8 cellular contexts compared by ENCODE assay signal in genomic region chr6:26020291-26020982, GRCh38. TPM values are rescaled to one million over a fixed set of nuclear protein-coding genes. Genes with fewer than 3 reads are reported as not detected.
DNase-seq lines count a peak whose midpoint lies in the region; ATAC-seq lines count a peak whose summit lies in the region.

No MANE protein-coding gene starts in this region.

- peak overlapping the region; percentile 93 for H4K8ac ChIP-seq in mesenchymal stem cell (ENCODE audit: low read length)

- peaks cover 0 to 2% of the 10 kb centered on the region in 2 experiments for H3K9me3 ChIP-seq in CD4-positive, CD25-positive, alpha-beta regulatory T cell (ENCODE audit: control insufficient read depth in 2 of 2, low read length in 2 of 2)
- H3K9me3 ChIP-seq in endocrine pancreas (ENCODE audit: control insufficient read depth, low read length) (no peaks in the 10 kb centered on the region), mesenchymal stem cell (ENCODE audit: control insufficient read depth, low read length) (no peaks in the 10 kb centered on the region)

- peak; percentile 59 to 64 for ATAC-seq in CD4-positive, CD25-positive, alpha-beta regulatory T cell (ENCODE audit: low read depth in 2 of 2)
- ATAC-seq in GM19395 (IDR thresholded peaks at IDR 0.05; ENCODE audit: unreplicated experiment) (peak; percentile 61), HG03558 (IDR thresholded peaks at IDR 0.05; ENCODE audit: extremely low read depth, unreplicated experiment) (peak; percentile 35)
- peak; percentile 58 for ATAC-seq in activated CD8-positive, alpha-beta memory T cell treated with anti-CD3 and anti-CD28 coated beads, Interleukin-2, amount 10 ng/mL, durations not matched to agents 7 days and 5 days
- peak; percentile 77 for ATAC-seq in stimulated activated effector memory CD8-positive, alpha-beta T cell treated with anti-CD3 and anti-CD28 coated beads, Interleukin-12 subunit alpha, Interleukin-12 subunit beta, amount 100 ng/mL, for 72 hours

- no peaks in the 10 kb centered on the region for H3K36me3 ChIP-seq in CD4-positive, CD25-positive, alpha-beta regulatory T cell (ENCODE audit: control insufficient read depth, insufficient read depth, low read length)
- H3K36me3 ChIP-seq in endocrine pancreas (ENCODE audit: control insufficient read depth, insufficient read depth, low read length) (no peaks in the 10 kb centered on the region), mesenchymal stem cell (ENCODE audit: control insufficient read depth in 1 of 2, insufficient read depth in 2 of 2, low read depth in 1 of 2, low read length in 2 of 2) (no peaks in the 10 kb centered on the region)

- peak overlapping the region; percentile 83 for H4K91ac ChIP-seq in mesenchymal stem cell (ENCODE audit: low read length)

- H3K9ac ChIP-seq in endocrine pancreas (ENCODE audit: control insufficient read depth, insufficient read depth, low read length) = peak overlapping the region; percentile 42
- H3K9ac ChIP-seq in mesenchymal stem cell (ENCODE audit: low read length) = peak overlapping the region; percentile 95

- peak overlapping the region; percentile 92 for H2AK5ac ChIP-seq in mesenchymal stem cell (ENCODE audit: low read length, severe bottlenecking)

- H3K14ac ChIP-seq in mesenchymal stem cell (ENCODE audit: low read length in 2 of 2) = peak overlapping the region in 1 of 2 experiments; percentile 89

- H3K27me3 ChIP-seq in CD4-positive, CD25-positive, alpha-beta regulatory T cell (ENCODE audit: control insufficient read depth, insufficient read depth, low read length) = no peaks in the 10 kb centered on the region
- H3K27me3 ChIP-seq in endocrine pancreas (ENCODE audit: control insufficient read depth, insufficient read depth, low read length) (no peaks in the 10 kb centered on the region), mesenchymal stem cell (ENCODE audit: control insufficient read depth in 1 of 2, insufficient read depth in 1 of 2, low read length in 2 of 2) (no peaks in the 10 kb centered on the region)

- H3K36me3 Mint-ChIP-seq in CD4-positive, CD25-positive, alpha-beta regulatory T cell = no peaks in the 10 kb centered on the region
- H3K36me3 Mint-ChIP-seq in activated CD8-positive, alpha-beta memory T cell treated with anti-CD3 and anti-CD28 coated beads, Interleukin-2, amount 10 ng/mL, durations not matched to agents 7 days and 5 days = peaks cover 3% of the 10 kb centered on the region
- H3K36me3 Mint-ChIP-seq in stimulated activated effector memory CD8-positive, alpha-beta T cell treated with anti-CD3 and anti-CD28 coated beads, Interleukin-12 subunit alpha, Interleukin-12 subunit beta, amount 100 ng/mL, for 72 hours = peaks cover 26% of the 10 kb centered on the region

- peak overlapping the region; percentile 42 to 83 for H3K4ac ChIP-seq in mesenchymal stem cell (ENCODE audit: low read depth in 1 of 2, low read length in 2 of 2)

- peak overlapping the region; percentile 64 for H2BK120ac ChIP-seq in mesenchymal stem cell (ENCODE audit: low read depth, low read length)

- H2BK12ac ChIP-seq in mesenchymal stem cell (ENCODE audit: low read length in 2 of 2) = peak overlapping the region; percentile 45 to 73

- H3K4me2 ChIP-seq in mesenchymal stem cell (ENCODE audit: low read length, poor library complexity, severe bottlenecking) = peak overlapping the region; percentile 72

- H3K27me3 Mint-ChIP-seq in CD4-positive, CD25-positive, alpha-beta regulatory T cell = no peaks in the 10 kb centered on the region
- no peaks in the 10 kb centered on the region for H3K27me3 Mint-ChIP-seq in activated CD8-positive, alpha-beta memory T cell treated with anti-CD3 and anti-CD28 coated beads, Interleukin-2, amount 10 ng/mL, durations not matched to agents 7 days and 5 days

- peak overlapping the region; percentile 88 to 99 (median 96) for H3K4me3 Mint-ChIP-seq in CD4-positive, CD25-positive, alpha-beta regulatory T cell
- H3K4me3 Mint-ChIP-seq in activated CD8-positive, alpha-beta memory T cell treated with anti-CD3 and anti-CD28 coated beads, Interleukin-2, amount 10 ng/mL, durations not matched to agents 7 days and 5 days = peak overlapping the region; percentile 90
- H3K4me3 Mint-ChIP-seq in stimulated activated effector memory CD8-positive, alpha-beta T cell treated with anti-CD3 and anti-CD28 coated beads, Interleukin-12 subunit alpha, Interleukin-12 subunit beta, amount 100 ng/mL, for 72 hours = peak overlapping the region; percentile 96

- H3K27ac Mint-ChIP-seq in CD4-positive, CD25-positive, alpha-beta regulatory T cell = peak overlapping the region; percentile 96 to 100 (median 98)
- H3K27ac Mint-ChIP-seq in activated CD8-positive, alpha-beta memory T cell treated with anti-CD3 and anti-CD28 coated beads, Interleukin-2, amount 10 ng/mL, durations not matched to agents 7 days and 5 days = peak overlapping the region; percentile 100
- peak overlapping the region; percentile 100 for H3K27ac Mint-ChIP-seq in stimulated activated effector memory CD8-positive, alpha-beta T cell treated with anti-CD3 and anti-CD28 coated beads, Interleukin-12 subunit alpha, Interleukin-12 subunit beta, amount 100 ng/mL, for 72 hours

- peak overlapping the region; percentile 97 for H3K27ac ChIP-seq in CD4-positive, CD25-positive, alpha-beta regulatory T cell (ENCODE audit: insufficient read depth, low read length, poor library complexity, severe bottlenecking)
- peak overlapping the region; percentile 95 for H3K27ac ChIP-seq in mesenchymal stem cell (ENCODE audit: low read length, poor library complexity, severe bottlenecking)

- peak overlapping the region; percentile 83 for H2BK5ac ChIP-seq in mesenchymal stem cell (ENCODE audit: low read depth, low read length, poor library complexity, severe bottlenecking)

- H2BK15ac ChIP-seq in mesenchymal stem cell (ENCODE audit: low read depth, poor library complexity, severe bottlenecking) = peak overlapping the region; percentile 86

- H3K4me1 Mint-ChIP-seq in CD4-positive, CD25-positive, alpha-beta regulatory T cell = peaks cover 9 to 38% (median 22%) of the 10 kb centered on the region in 4 donors
- peaks cover 61% of the 10 kb centered on the region for H3K4me1 Mint-ChIP-seq in activated CD8-positive, alpha-beta memory T cell treated with anti-CD3 and anti-CD28 coated beads, Interleukin-2, amount 10 ng/mL, durations not matched to agents 7 days and 5 days
- peaks cover 27% of the 10 kb centered on the region for H3K4me1 Mint-ChIP-seq in stimulated activated effector memory CD8-positive, alpha-beta T cell treated with anti-CD3 and anti-CD28 coated beads, Interleukin-12 subunit alpha, Interleukin-12 subunit beta, amount 100 ng/mL, for 72 hours

- H2AFZ ChIP-seq in mesenchymal stem cell (ENCODE audit: low read depth, low read length) = peak overlapping the region; percentile 73

- CTCF ChIA-PET in activated CD8-positive, alpha-beta memory T cell treated with anti-CD3 and anti-CD28 coated beads, Interleukin-2, amount 10 ng/mL, durations not matched to agents 7 days and 5 days (lab: Charles Lee) = interaction anchor here (0.7 to 9.3 kb wide), 12 partner anchors 10 to 1695 kb away, joined by 3 to 78 read pairs (median 6); partner anchors contain the start of gene TRIM38

- peak overlapping the region; percentile 86 for H3K4me3 ChIP-seq in CD4-positive, CD25-positive, alpha-beta regulatory T cell (ENCODE audit: low read depth, low read length)
- peak overlapping the region; percentile 86 for H3K4me3 ChIP-seq in endocrine pancreas (ENCODE audit: control insufficient read depth, insufficient read depth, low read length)
- H3K4me3 ChIP-seq in mesenchymal stem cell (ENCODE audit: insufficient read depth in 1 of 2, low read depth in 1 of 2, low read length in 2 of 2) = peak overlapping the region; percentile 61 to 88

- WGBS in mesenchymal stem cell = 3% methylated on average over 43 of the region's 46 CpGs

- DNase-seq in CD4-positive, CD25-positive, alpha-beta regulatory T cell = peak; percentile 72 to 96 (median 93)
- DNase-seq in NOMO-1 (lab: John Stamatoyannopoulos, UW; ENCODE audit: unreplicated experiment in 2 of 2) = peak; percentile 75 to 82
- DNase-seq in activated CD8-positive, alpha-beta memory T cell treated with anti-CD3 and anti-CD28 coated beads, Interleukin-2, amount 10 ng/mL, durations not matched to agents 7 days and 5 days = peak; percentile 89
- peak; percentile 93 for DNase-seq in mesenchymal stem cell
- DNase-seq in stimulated activated effector memory CD8-positive, alpha-beta T cell treated with anti-CD3 and anti-CD28 coated beads, Interleukin-12 subunit alpha, Interleukin-12 subunit beta, amount 100 ng/mL, for 72 hours (ENCODE audit: low spot score in 2 of 2) = peak; percentile 60 to 92

- no peaks in the 10 kb centered on the region for H3K79me1 ChIP-seq in mesenchymal stem cell (replicated peaks; ENCODE audit: low read length, poor library complexity, severe bottlenecking)

- H3K18ac ChIP-seq in mesenchymal stem cell (ENCODE audit: low read depth in 1 of 2, low read length in 2 of 2) = peak overlapping the region; percentile 71 to 99

- H3K4me1 ChIP-seq in CD4-positive, CD25-positive, alpha-beta regulatory T cell (ENCODE audit: control insufficient read depth, insufficient read depth, low read length, poor library complexity, severe bottlenecking) = peaks cover 39% of the 10 kb centered on the region
- H3K4me1 ChIP-seq in endocrine pancreas (ENCODE audit: control insufficient read depth, insufficient read depth, low read length) = peaks cover 3% of the 10 kb centered on the region
- H3K4me1 ChIP-seq in mesenchymal stem cell (ENCODE audit: control insufficient read depth, insufficient read depth, low read depth, low read length) = peaks cover 2% of the 10 kb centered on the region

- H3K9me3 Mint-ChIP-seq in CD4-positive, CD25-positive, alpha-beta regulatory T cell = peaks cover 0 to 6% (median 0%) of the 10 kb centered on the region in 7 donors
- no peaks in the 10 kb centered on the region for H3K9me3 Mint-ChIP-seq in activated CD8-positive, alpha-beta memory T cell treated with anti-CD3 and anti-CD28 coated beads, Interleukin-2, amount 10 ng/mL, durations not matched to agents 7 days and 5 days (ENCODE audit: low read depth)
- H3K9me3 Mint-ChIP-seq in stimulated activated effector memory CD8-positive, alpha-beta T cell treated with anti-CD3 and anti-CD28 coated beads, Interleukin-12 subunit alpha, Interleukin-12 subunit beta, amount 100 ng/mL, for 72 hours = no peaks in the 10 kb centered on the region

- H3K23ac ChIP-seq in mesenchymal stem cell (ENCODE audit: low read length in 2 of 2) = peak overlapping the region; percentile 3 to 98

RNA-seq across cellular contexts. Expression of gene TRIM38, which starts 57.8 kb away (rescaled TPM):
- total RNA-seq in CD4-positive, CD25-positive, alpha-beta regulatory T cell = 22.9 TPM
- 10 to 100 TPM in 1 of 4 donors, 1 to 10 TPM in 3; 6.6 to 10.9 (median 8.4) TPM for polyA plus RNA-seq in CD4-positive, CD25-positive, alpha-beta regulatory T cell
- total RNA-seq in activated CD8-positive, alpha-beta memory T cell treated with anti-CD3 and anti-CD28 coated beads, Interleukin-2, amount 10 ng/mL, durations not matched to agents 7 days and 5 days = 10 to 100 TPM; 19.0 to 28.2 TPM
- polyA plus RNA-seq in mesenchymal stem cell (2013, experiment 1 of 2) = 12.8 TPM
- polyA plus RNA-seq in mesenchymal stem cell (2013, experiment 2 of 2) = 12.3 TPM

Comparison
In these comparisons a context has a peak if more than half of its experiments do, and no peak if none do; other contexts are left out.
1. Peak in every context shown above with its lines: DNase-seq, ATAC-seq, H3K4me3 ChIP-seq and H3K27ac ChIP-seq.